28 cellular contexts compared by ENCODE assay signal in genomic region chr16:53571763-53572162, GRCh38.
"Had no signal": no experiment of that assay in that cellular context is flagged by ENCODE, and none has a peak within 500 bp of the region (broad histone marks: within the 10 kb centered on the region; RNA-seq: fewer than 3 reads in every experiment).

No MANE protein-coding gene starts in this region.

- ATAC-seq: effector memory CD8-positive, alpha-beta T cell; esophagus mucosa; foreskin keratinocyte; gastrocnemius medialis; gastroesophageal sphincter; heart left ventricle; heart right ventricle had no signal

- DNase-seq: colonic mucosa; cortex of kidney; dermis blood vessel endothelial cell; dorsolateral prefrontal cortex; effector CD4-positive, alpha-beta T cell; effector CD8-positive, alpha-beta T cell; effector memory CD4-positive, alpha-beta T cell; effector memory CD8-positive, alpha-beta T cell; endodermal cell; erythroblast; esophagus squamous epithelium; foreskin fibroblast; foreskin keratinocyte; foreskin melanocyte; gastrocnemius medialis; glutamatergic neuron; head of caudate nucleus; heart left ventricle; heart right ventricle had no signal

- H3K27me3 ChIP-seq: colonic mucosa, dorsolateral prefrontal cortex, esophagus muscularis mucosa, esophagus squamous epithelium, gastrocnemius medialis, heart left ventricle, heart right ventricle had no signal

- H3K27ac ChIP-seq: colonic mucosa, coronary artery, dorsolateral prefrontal cortex, epithelial cell of prostate, esophagus muscularis mucosa, esophagus squamous epithelium, foreskin keratinocyte, gastrocnemius medialis, gastroesophageal sphincter, heart left ventricle, heart right ventricle had no signal

- H3K4me3 ChIP-seq: colonic mucosa, coronary artery, dorsolateral prefrontal cortex, esophagus muscularis mucosa, esophagus squamous epithelium, gastrocnemius medialis, gastroesophageal sphincter, heart left ventricle, heart right ventricle had no signal

- H3K9me3 ChIP-seq: colonic mucosa had no signal

- H3K36me3 ChIP-seq: colonic mucosa, esophagus muscularis mucosa, esophagus squamous epithelium, gastrocnemius medialis, gastroesophageal sphincter, heart left ventricle, heart right ventricle had no signal

- FAIRE-seq: colon, endometrium, endothelial cell of umbilical vein, frontal cortex had no signal

- H3K4me1 ChIP-seq: colonic mucosa, esophagus muscularis mucosa, esophagus squamous epithelium, foreskin keratinocyte, gastrocnemius medialis, gastroesophageal sphincter, heart left ventricle, heart right ventricle had no signal
